Comparison of ENCODE assay signal across 30 cellular contexts in the genomic region with DNA sequence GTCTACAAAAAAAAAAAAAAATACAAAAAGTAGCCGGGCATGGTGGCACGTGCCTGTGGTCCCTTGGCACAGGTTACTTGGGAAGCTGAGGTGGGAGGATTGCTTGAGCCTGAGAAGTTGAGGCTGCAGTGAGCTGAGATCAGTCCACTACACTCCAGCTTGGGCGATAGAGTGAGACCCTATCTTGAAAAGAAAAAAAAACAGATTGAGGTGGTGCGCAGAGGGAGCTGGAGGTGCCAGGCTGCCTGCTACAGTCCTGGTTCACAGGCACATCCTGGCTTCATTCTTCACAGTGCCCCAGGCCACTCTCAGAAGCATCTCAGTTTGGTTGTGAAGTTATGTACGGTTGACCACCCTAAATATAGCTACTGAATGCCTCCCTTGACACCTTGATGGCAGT. TPM values are rescaled to one million over a fixed set of nuclear protein-coding genes. Genes with fewer than 3 reads are reported as not detected.
"Had no signal": no experiment of that assay in that cellular context is flagged by ENCODE, and none has a peak within 500 bp of the region (broad histone marks: within the 10 kb centered on the region; RNA-seq: fewer than 3 reads in every experiment).

No MANE protein-coding gene starts in this region.

- H3K27me3 Mint-ChIP-seq: stimulated activated memory B cell treated with anti-CD40 and anti-IgM and Interleukin-4, amounts not matched to agents 10 μg/mL and 1 μg/mL and 100 μg/mL, for 72 hours; stimulated activated naive CD8-positive, alpha-beta T cell treated with anti-CD3 and anti-CD28 coated beads, Interleukin-15, amount 100 ng/mL, for 72 hours; stimulated activated naive CD8-positive, alpha-beta T cell treated with anti-CD3 and anti-CD28 coated beads, Interleukin-15, Interleukin-2, amounts not matched to agents 100 ng/mL and 50 ng/mL, for 24 hours; type B pancreatic cell had no signal

- H3K9me3 Mint-ChIP-seq: stimulated activated effector memory CD8-positive, alpha-beta T cell treated with anti-CD3 and anti-CD28 coated beads, Interleukin-12 subunit alpha, Interleukin-12 subunit beta, amount 100 ng/mL, for 72 hours; stimulated activated naive B cell treated with anti-CD40 and anti-IgM and Interleukin-4, amounts not matched to agents 10 μg/mL and 1 μg/mL and 100 μg/mL, for 72 hours; stimulated activated naive CD8-positive, alpha-beta T cell treated with anti-CD3 and anti-CD28 coated beads, Interleukin-15, amount 100 ng/mL, for 72 hours; stimulated activated naive CD8-positive, alpha-beta T cell treated with anti-CD3 and anti-CD28 coated beads, Interleukin-15, Interleukin-2, amounts not matched to agents 100 ng/mL and 50 ng/mL, for 24 hours; type B pancreatic cell had no signal

- H3K27ac Mint-ChIP-seq: stimulated activated effector memory CD8-positive, alpha-beta T cell treated with anti-CD3 and anti-CD28 coated beads, Interleukin-12 subunit alpha, Interleukin-12 subunit beta, amount 100 ng/mL, for 72 hours; stimulated activated memory B cell treated with anti-CD40 and anti-IgM and Interleukin-4, amounts not matched to agents 10 μg/mL and 1 μg/mL and 100 μg/mL, for 72 hours; stimulated activated naive B cell treated with anti-CD40 and anti-IgM and Interleukin-4, amounts not matched to agents 10 μg/mL and 1 μg/mL and 100 μg/mL, for 72 hours; stimulated activated naive CD8-positive, alpha-beta T cell treated with anti-CD3 and anti-CD28 coated beads, Interleukin-15, Interleukin-2, amounts not matched to agents 100 ng/mL and 50 ng/mL, for 24 hours; type B pancreatic cell had no signal

- H3K36me3 ChIP-seq: thoracic aorta, thyroid gland, transverse colon, upper lobe of right lung, uterus had no signal

- DNase-seq: stimulated activated CD4-positive, alpha-beta T cell treated with anti-CD3 and anti-CD28 coated beads, Interleukin-2, amount 100 ng/mL, for 48 hours; stimulated activated CD4-positive, alpha-beta T cell treated with anti-CD3 and anti-CD28 coated beads, Interleukin-4, amount 100 ng/mL, for 1 hour; stimulated activated CD4-positive, alpha-beta T cell treated with anti-CD3 and anti-CD28 coated beads, Interleukin-4, amount 100 ng/mL, for 24 hours; stimulated activated CD4-positive, alpha-beta T cell treated with anti-CD3 and anti-CD28 coated beads, Interleukin-4, amount 100 ng/mL, for 4 hours; stimulated activated CD8-positive, alpha-beta memory T cell treated with anti-CD3 and anti-CD28 coated beads, Interleukin-4, amount 100 ng/mL, for 48 hours; stimulated activated naive B cell treated with anti-CD40 and anti-IgM and Interleukin-4, amounts not matched to agents 10 μg/mL and 1 μg/mL and 100 μg/mL, for 72 hours; stimulated activated naive CD4-positive, alpha-beta T cell; stimulated activated naive CD4-positive, alpha-beta T cell treated with Interleukin-2 at 50 U/mL for 16 hours; stimulated activated naive CD8-positive, alpha-beta T cell treated with anti-CD3 and anti-CD28 coated beads, Interleukin-15, amount 100 ng/mL, for 72 hours; stimulated activated naive CD8-positive, alpha-beta T cell treated with anti-CD3 and anti-CD28 coated beads, Interleukin-15, Interleukin-2, amounts not matched to agents 100 U/mL and 50 U/mL, for 24 hours; stomach; substantia nigra; testis; thyroid gland; tibial artery; transverse colon; trophoblast cell; upper lobe of left lung; upper lobe of right lung; uterus had no signal

- H3K4me3 Mint-ChIP-seq: stimulated activated effector memory CD8-positive, alpha-beta T cell treated with anti-CD3 and anti-CD28 coated beads, Interleukin-12 subunit alpha, Interleukin-12 subunit beta, amount 100 ng/mL, for 72 hours; stimulated activated memory B cell treated with anti-CD40 and anti-IgM and Interleukin-4, amounts not matched to agents 10 μg/mL and 1 μg/mL and 100 μg/mL, for 72 hours; stimulated activated naive B cell treated with anti-CD40 and anti-IgM and Interleukin-4, amounts not matched to agents 10 μg/mL and 1 μg/mL and 100 μg/mL, for 72 hours; stimulated activated naive CD8-positive, alpha-beta T cell treated with anti-CD3 and anti-CD28 coated beads, Interleukin-15, amount 100 ng/mL, for 72 hours; stimulated activated naive CD8-positive, alpha-beta T cell treated with anti-CD3 and anti-CD28 coated beads, Interleukin-15, Interleukin-2, amounts not matched to agents 100 ng/mL and 50 ng/mL, for 24 hours; type B pancreatic cell had no signal

- H3K27ac ChIP-seq: stomach, suprapubic skin, testis, thoracic aorta, thyroid gland, tibial artery, tibial nerve, transverse colon, upper lobe of left lung, upper lobe of right lung, uterus, vagina had no signal

- H3K4me3 ChIP-seq: stomach, suprapubic skin, testis, thoracic aorta, thyroid gland, tibial artery, tibial nerve, transverse colon, upper lobe of left lung, upper lobe of right lung, uterus, vagina had no signal

- H3K27me3 ChIP-seq: testis, thyroid gland, transverse colon, upper lobe of left lung, upper lobe of right lung, uterus, vagina had no signal

- H3K4me1 Mint-ChIP-seq: stimulated activated effector memory CD8-positive, alpha-beta T cell treated with anti-CD3 and anti-CD28 coated beads, Interleukin-12 subunit alpha, Interleukin-12 subunit beta, amount 100 ng/mL, for 72 hours; stimulated activated memory B cell treated with anti-CD40 and anti-IgM and Interleukin-4, amounts not matched to agents 10 μg/mL and 1 μg/mL and 100 μg/mL, for 72 hours; stimulated activated naive B cell treated with anti-CD40 and anti-IgM and Interleukin-4, amounts not matched to agents 10 μg/mL and 1 μg/mL and 100 μg/mL, for 72 hours; stimulated activated naive CD8-positive, alpha-beta T cell treated with anti-CD3 and anti-CD28 coated beads, Interleukin-15, amount 100 ng/mL, for 72 hours had no signal

- H3K9me3 ChIP-seq: stomach, suprapubic skin, testis, thoracic aorta, thyroid gland, tibial artery, tibial nerve, transverse colon, upper lobe of left lung, upper lobe of right lung, uterus, vagina had no signal

- H3K4me1 ChIP-seq: suprapubic skin, testis, upper lobe of left lung, upper lobe of right lung, uterus, vagina had no signal

- ATAC-seq: stimulated activated effector memory CD8-positive, alpha-beta T cell treated with anti-CD3 and anti-CD28 coated beads, Interleukin-12 subunit alpha, Interleukin-12 subunit beta, amount 100 ng/mL, for 72 hours; stimulated activated memory B cell treated with anti-CD40 and anti-IgM and Interleukin-4, amounts not matched to agents 10 μg/mL and 1 μg/mL and 100 μg/mL, for 72 hours; stimulated activated naive B cell treated with anti-CD40 and anti-IgM and Interleukin-4, amounts not matched to agents 10 μg/mL and 1 μg/mL and 100 μg/mL, for 72 hours; stimulated activated naive CD8-positive, alpha-beta T cell treated with anti-CD3 and anti-CD28 coated beads, Interleukin-15, amount 100 ng/mL, for 72 hours; stimulated activated naive CD8-positive, alpha-beta T cell treated with anti-CD3 and anti-CD28 coated beads, Interleukin-15, Interleukin-2, amounts not matched to agents 100 U/mL and 50 U/mL, for 24 hours; upper lobe of right lung had no signal

RNA-seq across cellular contexts. Expression of gene MMP21, which starts 4.8 kb away (rescaled TPM):
- total RNA-seq: thoracic aorta, upper lobe of right lung, ureter, vagina had no signal
- polyA plus RNA-seq: stomach, urinary bladder had no signal
